Comparison of ENCODE assay signal across 8 cellular contexts in the genomic region with DNA sequence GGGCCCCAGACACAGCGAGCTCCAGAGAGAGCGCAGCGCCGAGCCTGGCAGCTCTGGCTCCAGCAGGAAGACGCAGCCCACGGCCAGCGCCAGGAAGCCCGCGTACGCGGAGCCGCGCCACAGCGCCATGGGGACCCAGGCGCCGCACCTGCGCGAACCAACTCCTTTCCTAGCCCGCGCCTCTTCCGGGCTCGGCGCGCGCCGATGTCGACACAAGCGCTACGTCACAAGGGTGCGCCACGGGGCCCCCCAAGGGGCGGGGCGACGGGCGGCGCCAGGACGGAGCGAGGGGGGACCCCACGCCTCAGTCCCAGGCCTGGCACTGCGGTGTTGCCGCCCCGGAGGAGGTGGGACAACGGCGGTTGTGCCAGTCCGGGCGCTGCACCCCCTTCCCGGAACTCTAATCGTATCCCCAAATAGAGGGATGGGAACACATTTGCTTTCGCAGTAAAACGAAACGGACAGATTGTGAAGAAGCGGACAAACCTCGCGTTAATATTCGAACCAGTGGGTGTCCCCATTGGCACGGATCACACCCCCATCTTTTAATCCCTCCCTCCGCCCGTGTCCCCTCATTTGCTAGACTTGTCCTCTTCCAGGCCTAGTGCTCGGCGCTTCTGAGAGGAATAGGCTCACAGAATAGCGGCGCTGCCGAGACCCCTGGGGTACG. TPM values are rescaled to one million over a fixed set of nuclear protein-coding genes. Genes with fewer than 3 reads are reported as not detected.
DNase-seq lines count a peak whose midpoint lies in the region; ATAC-seq and TF ChIP-seq lines count a peak whose summit lies in the region.

Gene ADPGK (minus strand): TSS at position 196 of the 670 bp plus-strand sequence. CDS start 67 bp downstream, at position 129.

- TF ChIP-seq CTCF in AG04450 (IDR thresholded peaks at IDR 0.05; ENCODE audit: low read depth, low read length) (no peak), WERI-Rb-1 (IDR thresholded peaks at IDR 0.05; ENCODE audit: low read depth, low read length) (0 out of 2 replicates have a peak, but pooled peaks have one; percentile 0), breast epithelium (IDR thresholded peaks at IDR 0.05) (no peak)

- DNase-seq in AG04450 (ENCODE audit: low read depth, low spot score) = peak; percentile 72
- peak; percentile 96 for DNase-seq in NCI-H2227 (lab: John Stamatoyannopoulos, UW; ENCODE audit: unreplicated experiment)
- peak; percentile 89 for DNase-seq in WERI-Rb-1
- peak; percentile 90 to 92 for DNase-seq in breast epithelium (ENCODE audit: low spot score in 2 of 2)

- H3K4me1 ChIP-seq in breast epithelium (peaks cover 3 to 6% of the 10 kb centered on the region in 2 donors), iPS-20b (ENCODE audit: insufficient read depth, low read length) (peaks cover 7% of the 10 kb centered on the region)

- ATAC-seq in GM18907 (IDR thresholded peaks at IDR 0.05; ENCODE audit: unreplicated experiment) (peak; percentile 80), HG03139 (IDR thresholded peaks at IDR 0.05; ENCODE audit: unreplicated experiment) (peak; percentile 70)

- H3K9ac ChIP-seq in iPS-20b (ENCODE audit: low read depth, low read length) = peak within 1 kb of the TSS; percentile 89

- H3K27me3 ChIP-seq in AG04450 (ENCODE audit: control insufficient read depth, insufficient read depth, low read length) = no peaks in the 10 kb centered on the region
- no peaks in the 10 kb centered on the region for H3K27me3 ChIP-seq in WERI-Rb-1 (ENCODE audit: insufficient read depth, low read depth, severe bottlenecking)
- H3K27me3 ChIP-seq in breast epithelium = no peaks in the 10 kb centered on the region
- no peaks in the 10 kb centered on the region for H3K27me3 ChIP-seq in iPS-20b (ENCODE audit: insufficient read depth, low read length)

- H3K9me3 ChIP-seq in AG04450 (ENCODE audit: control insufficient read depth, insufficient read depth, low read length) = no peaks in the 10 kb centered on the region; the same call in 1 of the 2 replicates
- H3K9me3 ChIP-seq in WERI-Rb-1 (ENCODE audit: severe bottlenecking) = no peaks in the 10 kb centered on the region
- no peaks in the 10 kb centered on the region for H3K9me3 ChIP-seq in breast epithelium
- H3K9me3 ChIP-seq in iPS-20b (ENCODE audit: insufficient read depth, low read depth, low read length) = no peaks in the 10 kb centered on the region

- H3K27ac ChIP-seq in AG04450 (ENCODE audit: low read depth, low read length) (peak within 1 kb of the TSS; percentile 93), WERI-Rb-1 (peak within 1 kb of the TSS; percentile 83), breast epithelium (peak within 1 kb of the TSS; percentile 94 to 97), iPS-20b (ENCODE audit: low read length) (peak within 1 kb of the TSS; percentile 9), skin epidermis (peak within 1 kb of the TSS; percentile 85 to 99 (median 95))

- POLR2A ChIA-PET in AG04450 (lab: Yijun Ruan, JAX) = no interaction called here

- peaks cover 10% of the 10 kb centered on the region for H3K36me3 ChIP-seq in WERI-Rb-1
- H3K36me3 ChIP-seq in breast epithelium = no peaks in the 10 kb centered on the region
- H3K36me3 ChIP-seq in iPS-20b (ENCODE audit: insufficient read depth, low read depth, low read length) = peaks cover 12% of the 10 kb centered on the region; the same call in 1 of the 2 replicates

- peak within 1 kb of the TSS; percentile 94 for H3K4me3 ChIP-seq in AG04450 (ENCODE audit: low read depth, low read length)
- H3K4me3 ChIP-seq in WERI-Rb-1 (ENCODE audit: low read depth, low read length) = peak within 1 kb of the TSS; percentile 91
- peak within 1 kb of the TSS; percentile 87 to 100 (median 90) for H3K4me3 ChIP-seq in breast epithelium
- H3K4me3 ChIP-seq in iPS-20b (ENCODE audit: low read length) = peak within 1 kb of the TSS; percentile 98
- peak within 1 kb of the TSS; percentile 87 to 100 (median 97) for H3K4me3 ChIP-seq in skin epidermis

- peak; percentile 74 for TF ChIP-seq POLR2A in breast epithelium (IDR thresholded peaks at IDR 0.05)

- intact Hi-C loops in breast epithelium (cut with DNase I; ENCODE audit: low total_unique reads) = no loop called here

- CTCF ChIA-PET in AG04450 (lab: Charles Lee) = interaction anchor here (0.6 to 1.6 kb wide), 6 partner anchors 12 to 298 kb away, joined by 3 to 6 read pairs (median 4); no protein-coding TSS in a partner anchor

RNA-seq across cellular contexts. Expression of gene ADPGK, which starts in this region (rescaled TPM):
- polyA plus RNA-seq in AG04450 (2011; rRNA removed) = 61.1 and 74.3 TPM in 2 replicates
- polyA minus RNA-seq in AG04450 (2011; rRNA and poly(A)+ RNA removed) = 53.6 and 54.2 TPM in 2 replicates
- total RNA-seq in breast epithelium = 10 to 100 TPM; 68.2 to 70.5 (median 69.3) TPM

Comparison
In these comparisons a context has a peak if more than half of its experiments do, and no peak if none do; other contexts are left out.
1. Peak in every context shown above with its lines: DNase-seq, ATAC-seq, H3K4me3 ChIP-seq and H3K27ac ChIP-seq.
2. H3K27ac ChIP-seq: peak in every context shown above with its lines; median percentile 96 in breast epithelium; 95 in skin epidermis; 93 in AG04450; 83 in WERI-Rb-1; 9 in iPS-20b.